8 cellular contexts compared by ENCODE assay signal in genomic region chr2:113138428-113139322, GRCh38. TPM values are rescaled to one million over a fixed set of nuclear protein-coding genes. Genes with fewer than 3 reads are reported as not detected.
DNase-seq lines count a peak whose midpoint lies in the region; ATAC-seq and TF ChIP-seq lines count a peak whose summit lies in the region.

No MANE protein-coding gene starts in this region.

- DNase-seq in CD4-positive, alpha-beta memory T cell, result peak; percentile 72 to 81 (median 79)
- DNase-seq in RWPE1 (ENCODE audit: low spot score) (peak; percentile 68), amniotic epithelial cell (ENCODE audit: low read depth) (peak; percentile 57), right atrium auricular region (ENCODE audit: low spot score) (peak; percentile 57), sciatic nerve (ENCODE audit: low spot score) (no peak)

- ATAC-seq in GM18909 (IDR thresholded peaks at IDR 0.05; ENCODE audit: poor library complexity, unreplicated experiment), result peak; percentile 69
- ATAC-seq in sciatic nerve, result peak; percentile 76
- no peak for ATAC-seq in GM19023 (IDR thresholded peaks at IDR 0.05; ENCODE audit: unreplicated experiment)

- no peaks in the 10 kb centered on the region for H3K27me3 Mint-ChIP-seq in CD4-positive, alpha-beta memory T cell

- H3K27me3 ChIP-seq in CD4-positive, alpha-beta memory T cell (ENCODE audit: insufficient read depth, low read length), result no peaks in the 10 kb centered on the region
- no peaks in the 10 kb centered on the region for H3K27me3 ChIP-seq in right atrium auricular region

- POLR2A ChIA-PET in CD4-positive, alpha-beta memory T cell (lab: Charles Lee; ENCODE audit: partially characterized antibody), result interaction anchor here (0.6 to 4.9 kb wide), 11 partner anchors 9 to 111 kb away, joined by 3 to 56 read pairs (median 9); partner anchors contain the start of gene PSD4
- POLR2A ChIA-PET in RWPE1 (lab: Yijun Ruan, JAX; ENCODE audit: low non-redundant PET), result interaction anchor here (0.9 kb wide), 1 partner anchor 19 kb away, joined by 3 read pairs; no protein-coding TSS in a partner anchor

- intact Hi-C loops in CD4-positive, alpha-beta memory T cell (cut with micrococcal nuclease), result loop anchor here (1.0 to 5.0 kb wide), 6 partner anchors 19 to 254 kb away; no protein-coding TSS in a partner anchor
- intact Hi-C loops in sciatic nerve (cut with DNase I), result loop anchor here (10.0 kb wide), 1 partner anchor 226 kb away; no protein-coding TSS in a partner anchor

- H3K4me1 Mint-ChIP-seq in CD4-positive, alpha-beta memory T cell, result peaks cover 12 to 24% (median 16%) of the 10 kb centered on the region in 4 donors

- no peaks in the 10 kb centered on the region for H3K9me3 Mint-ChIP-seq in CD4-positive, alpha-beta memory T cell

- H3K4me1 ChIP-seq in CD4-positive, alpha-beta memory T cell (ENCODE audit: insufficient read depth, low read length), result peaks cover 12% of the 10 kb centered on the region
- no peaks in the 10 kb centered on the region for H3K4me1 ChIP-seq in right atrium auricular region

- TF ChIP-seq CTCF in RWPE1 (conservative IDR thresholded peaks at IDR 0.05; ENCODE audit: low read depth) (peak; percentile 84), right atrium auricular region (IDR thresholded peaks at IDR 0.05) (peak; percentile 42 to 84)

- CTCF ChIA-PET in CD4-positive, alpha-beta memory T cell (lab: Charles Lee; ENCODE audit: partially characterized antibody), result interaction anchor here (0.7 to 16.1 kb wide), 40 partner anchors 10 to 387 kb away, joined by 3 to 662 read pairs (median 8); partner anchors contain the start of gene PSD4
- CTCF ChIA-PET in RWPE1 (lab: Yijun Ruan, JAX), result interaction anchor here (0.6 to 2.7 kb wide), 23 partner anchors 9 to 903 kb away, joined by 3 to 13 read pairs (median 4); partner anchors contain the start of gene IL1B

- peak overlapping the region; percentile 50 to 79 (median 74) for H3K4me3 Mint-ChIP-seq in CD4-positive, alpha-beta memory T cell

- H3K27ac Mint-ChIP-seq in CD4-positive, alpha-beta memory T cell, result peak overlapping the region; percentile 67 to 85 (median 79)

- no peaks in the 10 kb centered on the region for H3K36me3 ChIP-seq in CD4-positive, alpha-beta memory T cell (ENCODE audit: insufficient read depth, low read length)
- H3K36me3 ChIP-seq in KOPT-K1 (ENCODE audit: insufficient read depth, low read length), result no peaks in the 10 kb centered on the region
- no peaks in the 10 kb centered on the region for H3K36me3 ChIP-seq in right atrium auricular region

- no peak overlapping the region for H3K27ac ChIP-seq in CD4-positive, alpha-beta memory T cell (ENCODE audit: low read depth, low read length)
- H3K27ac ChIP-seq in KOPT-K1 (ENCODE audit: low read depth, low read length, poor library complexity, severe bottlenecking), result peak overlapping the region; percentile 40
- no peak overlapping the region for H3K27ac ChIP-seq in RWPE1
- no peak overlapping the region for H3K27ac ChIP-seq in right atrium auricular region

- peak overlapping the region in 1 of 2 donors; percentile 14 for H3K4me3 ChIP-seq in CD4-positive, alpha-beta memory T cell (ENCODE audit: low read length in 2 of 2)
- H3K4me3 ChIP-seq in right atrium auricular region, result no peak overlapping the region

- H3K9me3 ChIP-seq in CD4-positive, alpha-beta memory T cell (ENCODE audit: control insufficient read depth in 1 of 2, low read length in 2 of 2), result no peaks in the 10 kb centered on the region
- H3K9me3 ChIP-seq in KOPT-K1 (ENCODE audit: insufficient read depth, low read length, poor library complexity, severe bottlenecking) (no peaks in the 10 kb centered on the region), right atrium auricular region (no peaks in the 10 kb centered on the region)

- no peaks in the 10 kb centered on the region for H3K36me3 Mint-ChIP-seq in CD4-positive, alpha-beta memory T cell

RNA-seq across cellular contexts. Expression of gene IL1RN, which starts 11.3 kb away (rescaled TPM):
- total RNA-seq in CD4-positive, alpha-beta memory T cell, result 1 to 10 TPM; 2.4 TPM
- polyA plus RNA-seq in CD4-positive, alpha-beta memory T cell, result not detected
- total RNA-seq in right atrium auricular region (1 to 10 TPM in 1 of 2 donors, under 1 TPM in 1; 0.41 to 1.3 TPM), sciatic nerve (15.0 TPM)

RNA-seq across cellular contexts. Expression of gene PSD4, which starts 35.1 kb away (rescaled TPM):
- total RNA-seq in CD4-positive, alpha-beta memory T cell, result 100 to 1,000 TPM in 1 of 2 experiments, 10 to 100 TPM in 1; 100.0 to 101 TPM
- 10 to 100 TPM; 11.9 to 32.8 TPM for polyA plus RNA-seq in CD4-positive, alpha-beta memory T cell
- total RNA-seq in right atrium auricular region (1 to 10 TPM; 2.4 to 4.5 TPM), sciatic nerve (20.3 TPM)
